Comparison of ENCODE assay signal across 8 cellular contexts in the genomic region with DNA sequence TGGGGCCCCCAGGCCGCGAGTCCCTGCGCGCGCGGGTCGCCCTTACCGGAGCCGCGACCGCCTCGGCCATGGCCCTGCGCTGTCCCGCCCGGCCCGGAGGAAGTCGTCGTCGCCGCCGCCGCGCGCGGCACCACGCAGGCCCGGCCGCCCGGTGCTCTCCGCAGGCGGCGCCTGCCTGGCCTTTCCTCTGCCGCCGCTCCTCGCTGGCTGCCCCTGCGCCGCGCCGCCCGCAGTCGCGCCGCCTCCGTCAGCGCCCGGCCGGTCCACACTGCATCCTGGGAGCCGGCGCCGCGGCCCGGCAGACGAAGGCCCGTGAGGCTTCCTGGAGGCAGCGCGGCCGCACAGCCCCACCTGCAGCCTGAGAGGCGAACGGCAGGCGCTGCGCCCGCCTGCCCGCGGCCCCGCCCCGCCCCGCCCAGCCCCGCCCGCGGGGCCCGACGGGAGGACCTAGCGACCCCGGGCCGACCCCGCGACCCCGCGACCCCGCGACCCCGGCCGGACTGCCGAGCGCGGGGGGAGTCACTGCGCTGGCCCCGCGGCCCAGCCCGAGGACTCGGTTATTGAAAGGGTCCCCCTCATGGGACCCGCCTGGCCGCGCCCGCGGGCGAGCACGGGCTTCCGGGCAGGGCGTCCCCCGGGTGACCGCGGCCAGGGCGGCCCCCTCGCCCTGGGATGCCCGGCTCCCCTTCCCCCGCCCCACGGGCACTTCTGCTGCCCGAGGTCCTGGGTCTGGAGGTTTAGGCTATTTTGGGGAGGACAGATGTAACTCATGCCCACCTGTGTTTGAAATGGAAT. TPM values are rescaled to one million over a fixed set of nuclear protein-coding genes. Genes with fewer than 3 reads are reported as not detected.
DNase-seq lines count a peak whose midpoint lies in the region; ATAC-seq and TF ChIP-seq lines count a peak whose summit lies in the region.

ZNF746 (minus strand) TSS at position 343 of the 795 bp plus-strand sequence; CDS start at position 70, 273 bp downstream.

- H3K36me3 ChIP-seq in HUES6 (ENCODE audit: control insufficient read depth, insufficient read depth, low read length), result peaks cover 14% of the 10 kb centered on the region

- no peak within 1 kb of the TSS for H3K27ac ChIP-seq in HUES6 (ENCODE audit: low read depth, low read length)

- no peaks in the 10 kb centered on the region for H3K27me3 Mint-ChIP-seq in activated T-helper 17 cell treated with anti-CD3 and anti-CD28 coated beads, Interleukin-2, amount 50 U/mL, for 72 hours
- H3K27me3 Mint-ChIP-seq in nephron (ENCODE audit: low read depth), result peaks cover 21% of the 10 kb centered on the region

- H3K4me3 ChIP-seq in HUES6 (ENCODE audit: low read depth, low read length), result peak within 1 kb of the TSS; percentile 75
- peak within 1 kb of the TSS; percentile 74 for H3K4me3 ChIP-seq in fibroblast of pulmonary artery (replicated peaks; ENCODE audit: low read depth, low read length)

- peak; percentile 93 for ATAC-seq in GM21423 (IDR thresholded peaks at IDR 0.05; ENCODE audit: unreplicated experiment)
- ATAC-seq in activated T-helper 17 cell treated with anti-CD3 and anti-CD28 coated beads, Interleukin-2, amount 50 U/mL, for 72 hours (replicated peaks), result peak; percentile 93
- peak; percentile 96 for ATAC-seq in stimulated activated naive CD8-positive, alpha-beta T cell treated with anti-CD3 and anti-CD28 coated beads, Interleukin-15, Interleukin-2, amounts not matched to agents 100 U/mL and 50 U/mL, for 24 hours

- H3K27me3 ChIP-seq in HUES6 (ENCODE audit: control insufficient read depth, insufficient read depth, low read length), result peaks cover 33% of the 10 kb centered on the region

- no peaks in the 10 kb centered on the region for H3K9me3 ChIP-seq in HUES6 (ENCODE audit: control insufficient read depth, insufficient read depth, low read depth, low read length)

- H3K27ac Mint-ChIP-seq in activated T-helper 17 cell treated with anti-CD3 and anti-CD28 coated beads, Interleukin-2, amount 50 U/mL, for 72 hours, result peak within 1 kb of the TSS; percentile 95
- H3K27ac Mint-ChIP-seq in nephron, result peak within 1 kb of the TSS; percentile 90 to 98 (median 97)

- DNase-seq in DMS53 (lab: John Stamatoyannopoulos, UW) (peak; percentile 96), RPMI7951 (ENCODE audit: low read depth) (peak; percentile 82), fibroblast of pulmonary artery (ENCODE audit: low read depth) (peak; percentile 80)
- peak; percentile 86 for DNase-seq in stimulated activated naive CD8-positive, alpha-beta T cell treated with anti-CD3 and anti-CD28 coated beads, Interleukin-15, Interleukin-2, amounts not matched to agents 100 U/mL and 50 U/mL, for 24 hours

- peaks cover 27% of the 10 kb centered on the region for H3K36me3 Mint-ChIP-seq in activated T-helper 17 cell treated with anti-CD3 and anti-CD28 coated beads, Interleukin-2, amount 50 U/mL, for 72 hours (ENCODE audit: low read depth)
- H3K36me3 Mint-ChIP-seq in nephron (ENCODE audit: low read depth), result peaks cover 24% of the 10 kb centered on the region

- no peaks in the 10 kb centered on the region; the same call in 1 of the 2 replicates for H3K4me1 ChIP-seq in HUES6 (ENCODE audit: control insufficient read depth, insufficient read depth, low read length)

- no peaks in the 10 kb centered on the region for H3K9me3 Mint-ChIP-seq in activated T-helper 17 cell treated with anti-CD3 and anti-CD28 coated beads, Interleukin-2, amount 50 U/mL, for 72 hours
- H3K9me3 Mint-ChIP-seq in nephron, result no peaks in the 10 kb centered on the region

- peak within 1 kb of the TSS; percentile 83 for H3K9ac ChIP-seq in HUES6 (ENCODE audit: low read length)

- H3K4me3 Mint-ChIP-seq in activated T-helper 17 cell treated with anti-CD3 and anti-CD28 coated beads, Interleukin-2, amount 50 U/mL, for 72 hours, result peak within 1 kb of the TSS; percentile 90
- peak within 1 kb of the TSS; percentile 98 to 99 (median 99) for H3K4me3 Mint-ChIP-seq in nephron

- peak; percentile 38 for TF ChIP-seq CTCF in fibroblast of pulmonary artery (IDR thresholded peaks at IDR 0.05; ENCODE audit: low read length, missing control alignments)
- TF ChIP-seq CTCF in nephron (IDR thresholded peaks at IDR 0.05; ENCODE audit: unreplicated experiment in 3 of 3), result peak; percentile 48 to 58 (median 50)

- H3K4me1 Mint-ChIP-seq in activated T-helper 17 cell treated with anti-CD3 and anti-CD28 coated beads, Interleukin-2, amount 50 U/mL, for 72 hours, result peaks cover 10% of the 10 kb centered on the region
- H3K4me1 Mint-ChIP-seq in nephron, result peaks cover 21% of the 10 kb centered on the region

RNA-seq across cellular contexts. Expression of gene ZNF746, which starts in this region (rescaled TPM):
- 7.0 and 8.7 TPM in 2 replicates for total RNA-seq in RPMI7951 (2014; rRNA removed; shearing (Covaris generic))
- 10 to 100 TPM; 12.0 to 15.5 TPM for total RNA-seq in activated T-helper 17 cell treated with anti-CD3 and anti-CD28 coated beads, Interleukin-2, amount 50 U/mL, for 72 hours
